ENCODE assay signal across 14 cellular contexts in the genomic region with DNA sequence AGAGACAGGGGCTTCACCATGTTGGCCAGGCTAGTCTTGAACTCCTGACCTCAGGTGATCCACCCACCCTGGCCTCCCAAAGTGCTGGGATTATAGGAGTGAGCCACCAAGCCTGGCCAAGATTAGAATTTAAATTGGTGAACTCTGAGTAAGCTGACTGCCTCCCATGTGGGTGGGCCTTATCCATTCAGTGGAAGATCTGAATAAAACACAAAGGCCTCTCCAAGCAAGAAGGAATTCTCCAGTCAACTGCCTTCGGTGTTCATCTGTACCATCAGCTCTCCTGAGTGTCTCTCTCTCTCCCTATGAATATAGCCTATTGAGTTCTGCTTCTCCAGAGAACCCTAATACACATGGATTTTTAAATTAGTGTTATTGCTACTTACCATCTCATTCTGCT. TPM values are rescaled to one million over a fixed set of nuclear protein-coding genes. Genes with fewer than 3 reads are reported as not detected.
DNase-seq lines count a peak whose midpoint lies in the region; ATAC-seq and TF ChIP-seq lines count a peak whose summit lies in the region.
"Had no signal": no experiment of that assay in that cellular context is flagged by ENCODE, and none has a peak within 500 bp of the region (broad histone marks: within the 10 kb centered on the region; RNA-seq: fewer than 3 reads in every experiment).

No MANE protein-coding gene starts in this region.

- no peak overlapping the region for H4K8ac ChIP-seq in mesendoderm (ENCODE audit: low read depth, low read length)

- WGBS in mesendoderm (ENCODE audit: extremely low coverage, insufficient coverage, low lambda C conversion rate): no CpG with 5 or more reads among the region's 1 CpG

- H3K79me1 ChIP-seq in mesendoderm (ENCODE audit: low read length): peaks cover 24% of the 10 kb centered on the region

- intact Hi-C loops in A673 (cut with micrococcal nuclease; ENCODE audit: unreplicated experiment): no loop called here

- no TSS peak for BruUV-seq in A673 (replicated peaks; lab: Mats Ljungman, UMichigan)

- H4K5ac ChIP-seq in mesendoderm (ENCODE audit: low read length): no peak overlapping the region

- no peak overlapping the region for H3K27ac ChIP-seq in A673 (ENCODE audit: low read depth, low read length, poor library complexity, severe bottlenecking)
- H3K27ac ChIP-seq in mesendoderm (ENCODE audit: low read depth, low read length): no peak overlapping the region
- H3K27ac ChIP-seq: parathyroid adenoma, tibial artery had no signal

- DNase-seq in A673 (ENCODE audit: low spot score) (peak; percentile 23), HAP-1 (ENCODE audit: low spot score in 2 of 2) (peak; percentile 59 to 65), astrocyte of the hippocampus (ENCODE audit: low read depth, low spot score) (peak; percentile 40), mesendoderm (peak; percentile 49), Kasumi-1 (lab: John Stamatoyannopoulos, UW) (no peak), NCI-H1436 (lab: John Stamatoyannopoulos, UW) (no peak), GM13976 (ENCODE audit: low spot score) (no peak)
- DNase-seq: activated CD8-positive, alpha-beta memory T cell treated with anti-CD3 and anti-CD28 coated beads, Interleukin-2, amount 10 ng/mL, durations not matched to agents 7 days and 5 days; DMS79; dorsolateral prefrontal cortex; NCI-H2171 treated with DMSO at 0.1 percent for 48 hours; tibial artery had no signal

- H3K4me3 ChIP-seq in A673 (ENCODE audit: low read depth, low read length, poor library complexity, severe bottlenecking) (no peak overlapping the region), HAP-1 (no peak overlapping the region), mesendoderm (ENCODE audit: low read length) (no peak overlapping the region)
- H3K4me3 ChIP-seq: dorsolateral prefrontal cortex, tibial artery had no signal

- H3K4me1 ChIP-seq in A673 (ENCODE audit: insufficient read depth, low read length, poor library complexity, severe bottlenecking) (peaks cover 33% of the 10 kb centered on the region), HAP-1 (peaks cover 26% of the 10 kb centered on the region), mesendoderm (ENCODE audit: control insufficient read depth, low read depth, low read length) (peaks cover 7% of the 10 kb centered on the region)

- in situ Hi-C loops in HAP-1 (cut with MboI; ENCODE audit: low sequenced_read_pairs): no loop called here
- in situ Hi-C loops in GM13976 (cut with MboI; ENCODE audit: low sequenced_read_pairs, unreplicated experiment): no loop called here

- POLR2A ChIA-PET in A673 (lab: Charles Lee; ENCODE audit: low non-redundant PET): interaction anchor here (0.6 kb wide), 1 partner anchor 38 kb away, joined by 3 read pairs; no protein-coding TSS in a partner anchor

- no peak overlapping the region for H3K4ac ChIP-seq in mesendoderm (ENCODE audit: low read depth, low read length)

- no peak overlapping the region for H3K56ac ChIP-seq in mesendoderm (ENCODE audit: low read length)

- no peak overlapping the region for H2BK120ac ChIP-seq in mesendoderm (ENCODE audit: low read depth, low read length)

- TF ChIP-seq CTCF in A673 (conservative IDR thresholded peaks at IDR 0.05; ENCODE audit: low read depth, low read length): no peak
- no peak for TF ChIP-seq CTCF in GM13976 (IDR thresholded peaks at IDR 0.05; ENCODE audit: borderline replicate concordance, control extremely low read depth, extremely low read depth, insufficient read depth, missing control alignments)

- no peak overlapping the region for H2AK5ac ChIP-seq in mesendoderm (ENCODE audit: low read length)

- H3K9ac ChIP-seq in mesendoderm (ENCODE audit: low read length): no peak overlapping the region
- H3K9ac ChIP-seq: parathyroid adenoma had no signal

- no peak overlapping the region for H2BK15ac ChIP-seq in mesendoderm (replicated peaks; ENCODE audit: low read depth)

- H3K4me2 ChIP-seq in mesendoderm (ENCODE audit: low read length): no peak overlapping the region

- H3K27me3 ChIP-seq in A673 (replicated peaks; ENCODE audit: insufficient read depth, low read depth, low read length, poor library complexity) (no peaks in the 10 kb centered on the region), HAP-1 (ENCODE audit: low read depth) (no peaks in the 10 kb centered on the region), mesendoderm (ENCODE audit: insufficient read depth, low read length, poor library complexity) (no peaks in the 10 kb centered on the region)
- H3K27me3 ChIP-seq: dorsolateral prefrontal cortex, tibial artery had no signal

- H3K79me2 ChIP-seq in mesendoderm (ENCODE audit: control insufficient read depth, insufficient read depth, low read length): peaks cover 45% of the 10 kb centered on the region

- H3K23ac ChIP-seq in mesendoderm (ENCODE audit: low read length): no peak overlapping the region

- H3K36me3 ChIP-seq in A673 (ENCODE audit: insufficient read depth, low read length, poor library complexity, severe bottlenecking) (peaks cover 4% of the 10 kb centered on the region), HAP-1 (replicated peaks) (peaks cover 3% of the 10 kb centered on the region; the same call in 1 of the 2 replicates), mesendoderm (ENCODE audit: control insufficient read depth, insufficient read depth, low read length) (no peaks in the 10 kb centered on the region)

- ATAC-seq in GM18517 (IDR thresholded peaks at IDR 0.05; ENCODE audit: unreplicated experiment): no peak
- ATAC-seq: activated CD8-positive, alpha-beta memory T cell treated with anti-CD3 and anti-CD28 coated beads, Interleukin-2, amount 10 ng/mL, durations not matched to agents 7 days and 5 days had no signal

- no peak overlapping the region for H2BK5ac ChIP-seq in mesendoderm (ENCODE audit: low read length)

- H3K9me3 ChIP-seq in A673 (ENCODE audit: low read depth, low read length, poor library complexity, severe bottlenecking) (peaks cover 2% of the 10 kb centered on the region), HAP-1 (no peaks in the 10 kb centered on the region)
- H3K9me3 ChIP-seq: tibial artery had no signal

- H3K18ac ChIP-seq in mesendoderm (ENCODE audit: low read length): no peak overlapping the region

- CTCF ChIA-PET in A673 (lab: Charles Lee): no interaction called here

RNA-seq across cellular contexts. Expression of a gene that starts 36.4 kb away (rescaled TPM):
- total RNA-seq in A673 (2021): 73.9 and 84.0 TPM in 2 replicates
- 30.2 TPM for polyA plus RNA-seq in mesendoderm (2013, experiment 1 of 2)
- polyA plus RNA-seq in mesendoderm (2013, experiment 2 of 2): 27.9 TPM

Comparison
In these comparisons a context has a peak if more than half of its experiments do, and no peak if none do; other contexts are left out.
1. DNase-seq: peak in A673 (single experiment), HAP-1 (2 of 2), astrocyte of the hippocampus (single experiment) and mesendoderm (single experiment); none in Kasumi-1 (0 of 2), NCI-H1436 (single experiment) and GM13976 (single experiment).